22 cellular contexts compared by ENCODE assay signal in the genomic region with DNA sequence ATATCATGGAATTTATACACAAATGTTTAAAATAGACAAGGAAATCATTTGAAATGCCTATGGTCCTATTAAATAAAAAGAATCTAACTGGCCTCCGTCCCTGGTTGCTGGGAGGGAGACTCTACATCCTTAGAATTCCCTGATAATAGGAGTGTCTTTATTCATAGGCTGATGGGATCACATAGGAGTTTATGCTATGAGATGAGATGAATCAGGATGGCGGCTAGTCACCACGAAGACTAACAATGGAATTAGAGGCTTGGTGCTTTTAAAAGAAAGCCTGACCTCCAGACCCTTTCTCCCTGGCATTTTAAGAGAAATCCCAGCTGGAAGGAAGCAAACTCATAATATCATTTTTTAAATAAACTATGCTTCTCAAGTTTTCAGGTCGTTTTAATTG.
"Had no signal": no experiment of that assay in that cellular context is flagged by ENCODE, and none has a peak within 500 bp of the region (broad histone marks: within the 10 kb centered on the region; RNA-seq: fewer than 3 reads in every experiment).

No MANE protein-coding gene starts in this region.

- DNase-seq: activated CD4-positive, alpha-beta memory T cell treated with anti-CD3 and anti-CD28 coated beads, Interleukin-2, amount 10 ng/mL, durations not matched to agents 7 days and 5 days; activated CD4-positive, alpha-beta T cell treated with anti-CD3 and anti-CD28 coated beads for 48 hours; activated CD8-positive, alpha-beta memory T cell treated with anti-CD3 and anti-CD28 coated beads, Interleukin-2, amount 10 ng/mL, durations not matched to agents 7 days and 5 days; activated naive CD8-positive, alpha-beta T cell treated with anti-CD3 and anti-CD28 coated beads for 36 hours; cortex of kidney; effector CD4-positive, alpha-beta T cell; esophagus squamous epithelium; heart right ventricle; immature natural killer cell; mesendoderm; natural killer cell; nucleus accumbens; posterior cingulate gyrus; stimulated activated CD4-positive, alpha-beta T cell treated with anti-CD3 and anti-CD28 coated beads, Interleukin-15, amount 100 ng/mL, for 24 hours; stimulated activated CD4-positive, alpha-beta T cell treated with anti-CD3 and anti-CD28 coated beads, Interleukin-2, amount 100 ng/mL, for 48 hours; stimulated activated naive CD8-positive, alpha-beta T cell treated with anti-CD3 and anti-CD28 coated beads, Interleukin-15, amount 100 ng/mL, for 72 hours; SW 1271; T-helper 2 cell; transverse colon; uterus had no signal

- H3K4me3 Mint-ChIP-seq: activated CD4-positive, alpha-beta memory T cell treated with anti-CD3 and anti-CD28 coated beads, Interleukin-2, amount 10 ng/mL, durations not matched to agents 7 days and 5 days; activated CD8-positive, alpha-beta memory T cell treated with anti-CD3 and anti-CD28 coated beads, Interleukin-2, amount 10 ng/mL, durations not matched to agents 7 days and 5 days; activated naive CD8-positive, alpha-beta T cell treated with anti-CD3 and anti-CD28 coated beads for 36 hours; immature natural killer cell; natural killer cell; stimulated activated naive CD8-positive, alpha-beta T cell treated with anti-CD3 and anti-CD28 coated beads, Interleukin-15, amount 100 ng/mL, for 72 hours had no signal

- H3K9me3 ChIP-seq: breast epithelium, esophagus squamous epithelium, heart right ventricle, suprapubic skin, transverse colon, uterus had no signal

- H3K27me3 ChIP-seq: breast epithelium, esophagus squamous epithelium, heart right ventricle, suprapubic skin, transverse colon, uterus had no signal

- H3K27ac Mint-ChIP-seq: activated CD4-positive, alpha-beta memory T cell treated with anti-CD3 and anti-CD28 coated beads, Interleukin-2, amount 10 ng/mL, durations not matched to agents 7 days and 5 days; activated CD8-positive, alpha-beta memory T cell treated with anti-CD3 and anti-CD28 coated beads, Interleukin-2, amount 10 ng/mL, durations not matched to agents 7 days and 5 days; activated naive CD8-positive, alpha-beta T cell treated with anti-CD3 and anti-CD28 coated beads for 36 hours; immature natural killer cell; natural killer cell; stimulated activated naive CD8-positive, alpha-beta T cell treated with anti-CD3 and anti-CD28 coated beads, Interleukin-15, amount 100 ng/mL, for 72 hours had no signal

- H3K36me3 Mint-ChIP-seq: natural killer cell had no signal

- H3K4me3 ChIP-seq: breast epithelium, esophagus squamous epithelium, heart right ventricle, suprapubic skin, transverse colon, uterus had no signal

- H3K27me3 Mint-ChIP-seq: activated CD4-positive, alpha-beta memory T cell treated with anti-CD3 and anti-CD28 coated beads, Interleukin-2, amount 10 ng/mL, durations not matched to agents 7 days and 5 days; activated CD8-positive, alpha-beta memory T cell treated with anti-CD3 and anti-CD28 coated beads, Interleukin-2, amount 10 ng/mL, durations not matched to agents 7 days and 5 days; activated naive CD8-positive, alpha-beta T cell treated with anti-CD3 and anti-CD28 coated beads for 36 hours; stimulated activated naive CD8-positive, alpha-beta T cell treated with anti-CD3 and anti-CD28 coated beads, Interleukin-15, amount 100 ng/mL, for 72 hours had no signal

- H3K4me1 ChIP-seq: breast epithelium, esophagus squamous epithelium, heart right ventricle, suprapubic skin, transverse colon, uterus had no signal

- ATAC-seq: activated CD8-positive, alpha-beta memory T cell treated with anti-CD3 and anti-CD28 coated beads, Interleukin-2, amount 10 ng/mL, durations not matched to agents 7 days and 5 days; heart right ventricle; natural killer cell; stimulated activated naive CD8-positive, alpha-beta T cell treated with anti-CD3 and anti-CD28 coated beads, Interleukin-15, amount 100 ng/mL, for 72 hours had no signal

- H3K36me3 ChIP-seq: breast epithelium had no signal

- H3K27ac ChIP-seq: breast epithelium, esophagus squamous epithelium, heart right ventricle, suprapubic skin, transverse colon, uterus had no signal

- H3K9me3 Mint-ChIP-seq: activated CD4-positive, alpha-beta memory T cell treated with anti-CD3 and anti-CD28 coated beads, Interleukin-2, amount 10 ng/mL, durations not matched to agents 7 days and 5 days; activated naive CD8-positive, alpha-beta T cell treated with anti-CD3 and anti-CD28 coated beads for 36 hours; immature natural killer cell; natural killer cell; stimulated activated naive CD8-positive, alpha-beta T cell treated with anti-CD3 and anti-CD28 coated beads, Interleukin-15, amount 100 ng/mL, for 72 hours had no signal

- H3K4me1 Mint-ChIP-seq: natural killer cell; stimulated activated naive CD8-positive, alpha-beta T cell treated with anti-CD3 and anti-CD28 coated beads, Interleukin-15, amount 100 ng/mL, for 72 hours had no signal
